ENCODE assay signal across 15 cellular contexts in the genomic region with DNA sequence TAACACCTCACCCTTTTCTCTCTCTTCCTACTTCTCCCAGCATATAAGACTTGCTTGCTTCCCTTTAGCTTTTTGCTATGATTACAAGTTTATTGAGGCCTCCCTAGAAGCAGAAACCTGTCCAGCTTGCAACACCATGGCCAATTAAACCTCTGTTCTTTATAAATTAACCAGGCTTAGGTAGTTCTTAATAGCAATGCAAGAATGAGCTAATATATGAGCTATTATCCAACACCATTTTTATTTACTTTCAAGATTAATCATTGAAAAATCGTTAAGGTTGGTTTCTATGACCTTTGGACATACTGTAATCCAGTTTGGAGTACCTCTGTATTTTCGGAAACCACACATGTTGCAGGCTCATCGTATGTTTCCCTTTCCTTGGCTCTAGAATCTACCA.
DNase-seq lines count a peak whose midpoint lies in the region; ATAC-seq, FAIRE-seq and TF ChIP-seq lines count a peak whose summit lies in the region.
"Had no signal": no experiment of that assay in that cellular context is flagged by ENCODE, and none has a peak within 500 bp of the region (broad histone marks: within the 10 kb centered on the region; RNA-seq: fewer than 3 reads in every experiment).

No MANE protein-coding gene starts in this region.

- TF ChIP-seq CTCF in body of pancreas (IDR thresholded peaks at IDR 0.05) (no peak), pancreas (IDR thresholded peaks at IDR 0.05) (no peak)

- intact Hi-C loops in body of pancreas (cut with DNase I): no loop called here
- intact Hi-C loops in pancreas (cut with DNase I): no loop called here

- FAIRE-seq in GM18507 (lab: Jason Lieb, UNC) (peak; percentile 15), pancreas (lab: Jason Lieb, UNC) (no peak)

- H3K4me3 ChIP-seq in body of pancreas: no peak overlapping the region
- no peak overlapping the region for H3K4me3 ChIP-seq in pancreas
- H3K4me3 ChIP-seq: BLaER1, GM23338 had no signal

- no peaks in the 10 kb centered on the region for H3K9me3 ChIP-seq in body of pancreas
- no peaks in the 10 kb centered on the region for H3K9me3 ChIP-seq in pancreas
- H3K9me3 ChIP-seq: BLaER1 had no signal

- no peaks in the 10 kb centered on the region for H3K36me3 ChIP-seq in body of pancreas (replicated peaks in 1 of 2; ENCODE audit: insufficient read depth in 1 of 2, low read depth in 2 of 2)
- no peaks in the 10 kb centered on the region for H3K36me3 ChIP-seq in pancreas
- H3K36me3 ChIP-seq: BLaER1 had no signal

- H3K4me1 ChIP-seq in body of pancreas (peaks cover 6% of the 10 kb centered on the region), pancreas (peaks cover 0 to 3% (median 0%) of the 10 kb centered on the region in 3 donors)
- H3K4me1 ChIP-seq: BLaER1 had no signal

- H3K27ac ChIP-seq in body of pancreas: peak overlapping the region in 3 of 4 donors; percentile 18 to 33 (median 25)
- no peak overlapping the region for H3K27ac ChIP-seq in pancreas
- H3K27ac ChIP-seq: BLaER1, KMS-11 had no signal

- ATAC-seq in body of pancreas (peak; percentile 62), pancreas (peak; percentile 38 to 77 (median 62)), GM21515 (IDR thresholded peaks at IDR 0.05; ENCODE audit: unreplicated experiment) (no peak)
- ATAC-seq: GM23338 had no signal

- no peak for TF ChIP-seq POLR2A in body of pancreas (IDR thresholded peaks at IDR 0.05)

- WGBS in body of pancreas, 2 donors: 27 to 29% methylated on average over 3 of the region's 3 CpGs
- 21 to 34% methylated on average over 3 of the region's 3 CpGs for WGBS in pancreas, 2 donors

- no peaks in the 10 kb centered on the region for H3K27me3 ChIP-seq in body of pancreas
- no peaks in the 10 kb centered on the region for H3K27me3 ChIP-seq in pancreas
- H3K27me3 ChIP-seq: BLaER1 had no signal

- DNase-seq in GM18507 (ENCODE audit: extremely low spot score, insufficient read length, low read depth) (no peak), body of pancreas (no peak), kidney glomerular epithelial cell (lab: John Stamatoyannopoulos, UW) (peak; percentile 39), pancreas (no peak), NCI-H187 treated with DMSO at 0.1 percent for 48 hours (lab: John Stamatoyannopoulos, UW) (no peak)
- DNase-seq in activated CD4-positive, alpha-beta T cell treated with anti-CD3 and anti-CD28 coated beads, Interleukin-2, amount 50 U/mL, for 4 hours: no peak
- no peak for DNase-seq in activated naive CD4-positive, alpha-beta T cell (lab: John Stamatoyannopoulos, UW)
- DNase-seq: AML-193, DMS153, GF-D8, H7 had no signal

Comparison
In these comparisons a context has a peak if more than half of its experiments do, and no peak if none do; other contexts are left out.
1. H3K27ac ChIP-seq: peak in body of pancreas (3 of 4); none in pancreas (0 of 4).